ENCODE assay signal across 1 cellular context in the genomic region with DNA sequence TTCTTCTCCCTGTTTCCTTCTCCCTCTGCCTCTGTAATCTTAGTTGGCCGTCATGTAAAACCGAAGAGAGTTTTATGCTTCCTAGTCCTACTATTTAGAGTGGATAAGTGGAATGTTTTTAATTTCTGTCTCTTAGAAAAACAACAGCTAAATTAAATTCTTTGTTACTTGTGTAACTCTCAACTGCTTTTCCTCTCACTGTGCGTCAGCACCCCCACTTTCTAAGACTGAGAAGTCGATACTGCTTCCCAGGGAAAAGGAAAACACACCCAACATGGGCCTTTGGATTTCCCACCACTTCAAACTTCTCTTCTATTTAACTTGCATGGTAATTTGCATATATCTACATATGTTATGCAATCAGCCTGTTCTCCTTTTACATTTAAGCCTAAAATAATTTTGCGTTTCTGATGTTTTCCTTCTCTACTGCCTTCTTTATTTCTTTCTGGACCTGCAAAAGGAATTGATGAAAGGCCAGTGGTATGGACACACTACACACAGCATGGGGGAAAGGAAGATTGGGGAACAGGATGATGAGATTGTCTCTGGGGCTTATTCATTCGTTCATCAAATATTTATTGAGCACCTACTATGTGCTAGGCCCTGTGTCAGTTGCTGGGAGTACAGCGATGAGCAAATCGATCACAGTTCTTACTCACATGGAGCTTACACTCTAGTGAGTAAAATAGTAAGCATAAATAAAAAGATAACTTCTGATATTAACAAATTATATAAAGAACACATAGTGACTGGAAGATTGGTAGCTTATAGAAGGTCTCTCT.
TF ChIP-seq lines count a peak whose summit lies in the region.

No MANE protein-coding gene starts in this region.

TF ChIP-seq in H1, 55 proteins besides CTCF, POLR2A, EP300 and RAD21:
- peak; percentile 59; the same call in 1 of the 2 replicates for TF ChIP-seq CEBPB (IDR thresholded peaks at IDR 0.05; ENCODE audit: low read depth, low read length)
- no peak for TF ChIP-seq ASH2L (IDR thresholded peaks at IDR 0.05; ENCODE audit: low read length)
- TF ChIP-seq SP2 (IDR thresholded peaks at IDR 0.05; ENCODE audit: low read length), result no peak
